ENCODE assay signal across 1 cellular context in genomic region chr15:80191897-80192595, GRCh38.
TF ChIP-seq lines count a peak whose summit lies in the region.

No MANE protein-coding gene starts in this region.

TF ChIP-seq in HepG2, 621 proteins besides CTCF, POLR2A, EP300 and RAD21 (continued from another document and continues in another):
- peak; percentile 73 for TF ChIP-seq ZNF646 (CRISPR knock-in tag; IDR thresholded peaks at IDR 0.05)
- no peak for TF ChIP-seq ZNF557 (CRISPR knock-in tag; IDR thresholded peaks at IDR 0.05)
- TF ChIP-seq ZNF556 (CRISPR knock-in tag; IDR thresholded peaks at IDR 0.05; ENCODE audit: borderline replicate concordance) = no peak
- no peak for TF ChIP-seq PAWR (CRISPR knock-in tag; IDR thresholded peaks at IDR 0.05; ENCODE audit: borderline replicate concordance)
- TF ChIP-seq JUND (CRISPR knock-in tag; IDR thresholded peaks at IDR 0.05) = no peak
- TF ChIP-seq ZNF503 (CRISPR knock-in tag; IDR thresholded peaks at IDR 0.05) = no peak
- no peak for TF ChIP-seq STAG1 (CRISPR knock-in tag; IDR thresholded peaks at IDR 0.05)
- peak; percentile 47; the same call in 1 of the 2 replicates for TF ChIP-seq HNF1B (CRISPR knock-in tag; IDR thresholded peaks at IDR 0.05)
- TF ChIP-seq NR0B2 (CRISPR knock-in tag; IDR thresholded peaks at IDR 0.05) = no peak
- no peak for TF ChIP-seq NFKBIZ (CRISPR knock-in tag; IDR thresholded peaks at IDR 0.05)
- TF ChIP-seq NAIF1 (CRISPR knock-in tag; IDR thresholded peaks at IDR 0.05; ENCODE audit: borderline replicate concordance) = no peak
- TF ChIP-seq NFYC (CRISPR knock-in tag; IDR thresholded peaks at IDR 0.05) = no peak
- no peak for TF ChIP-seq MEIS2 (CRISPR knock-in tag; IDR thresholded peaks at IDR 0.05)
- no peak for TF ChIP-seq EZH2 (conservative IDR thresholded peaks at IDR 0.05; ENCODE audit: low read depth, low read length)
- TF ChIP-seq YEATS2 (CRISPR knock-in tag; IDR thresholded peaks at IDR 0.05; ENCODE audit: borderline replicate concordance) = no peak
- no peak for TF ChIP-seq REST (IDR thresholded peaks at IDR 0.05; ENCODE audit: borderline replicate concordance in 1 of 2, low read depth in 1 of 2, low read length in 2 of 2)
- TF ChIP-seq, protein P1, sequence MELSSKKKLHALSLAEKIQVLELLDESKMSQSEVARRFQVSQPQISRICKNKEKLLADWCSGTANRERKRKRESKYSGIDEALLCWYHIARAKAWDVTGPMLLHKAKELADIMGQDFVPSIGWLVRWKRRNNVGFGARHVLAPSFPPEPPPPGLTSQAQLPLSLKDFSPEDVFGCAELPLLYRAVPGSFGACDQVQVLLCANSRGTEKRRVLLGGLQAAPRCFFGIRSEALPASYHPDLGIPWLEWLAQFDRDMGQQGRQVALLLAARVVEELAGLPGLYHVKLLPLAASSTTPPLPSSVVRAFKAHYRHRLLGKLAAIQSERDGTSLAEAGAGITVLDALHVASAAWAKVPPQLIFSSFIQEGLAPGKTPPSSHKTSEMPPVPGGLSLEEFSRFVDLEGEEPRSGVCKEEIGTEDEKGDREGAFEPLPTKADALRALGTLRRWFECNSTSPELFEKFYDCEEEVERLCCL (CRISPR knock-in tag; IDR thresholded peaks at IDR 0.05; ENCODE audit: borderline replicate concordance) = no peak
- no peak for TF ChIP-seq SRSF1 (optimal IDR thresholded peaks at IDR 0.05; ENCODE audit: low read depth, low read length)
- TF ChIP-seq NFKB2 (CRISPR knock-in tag; IDR thresholded peaks at IDR 0.05; ENCODE audit: borderline replicate concordance) = no peak
- TF ChIP-seq ZBTB21 (CRISPR knock-in tag; IDR thresholded peaks at IDR 0.05) = no peak
- TF ChIP-seq, protein P2, sequence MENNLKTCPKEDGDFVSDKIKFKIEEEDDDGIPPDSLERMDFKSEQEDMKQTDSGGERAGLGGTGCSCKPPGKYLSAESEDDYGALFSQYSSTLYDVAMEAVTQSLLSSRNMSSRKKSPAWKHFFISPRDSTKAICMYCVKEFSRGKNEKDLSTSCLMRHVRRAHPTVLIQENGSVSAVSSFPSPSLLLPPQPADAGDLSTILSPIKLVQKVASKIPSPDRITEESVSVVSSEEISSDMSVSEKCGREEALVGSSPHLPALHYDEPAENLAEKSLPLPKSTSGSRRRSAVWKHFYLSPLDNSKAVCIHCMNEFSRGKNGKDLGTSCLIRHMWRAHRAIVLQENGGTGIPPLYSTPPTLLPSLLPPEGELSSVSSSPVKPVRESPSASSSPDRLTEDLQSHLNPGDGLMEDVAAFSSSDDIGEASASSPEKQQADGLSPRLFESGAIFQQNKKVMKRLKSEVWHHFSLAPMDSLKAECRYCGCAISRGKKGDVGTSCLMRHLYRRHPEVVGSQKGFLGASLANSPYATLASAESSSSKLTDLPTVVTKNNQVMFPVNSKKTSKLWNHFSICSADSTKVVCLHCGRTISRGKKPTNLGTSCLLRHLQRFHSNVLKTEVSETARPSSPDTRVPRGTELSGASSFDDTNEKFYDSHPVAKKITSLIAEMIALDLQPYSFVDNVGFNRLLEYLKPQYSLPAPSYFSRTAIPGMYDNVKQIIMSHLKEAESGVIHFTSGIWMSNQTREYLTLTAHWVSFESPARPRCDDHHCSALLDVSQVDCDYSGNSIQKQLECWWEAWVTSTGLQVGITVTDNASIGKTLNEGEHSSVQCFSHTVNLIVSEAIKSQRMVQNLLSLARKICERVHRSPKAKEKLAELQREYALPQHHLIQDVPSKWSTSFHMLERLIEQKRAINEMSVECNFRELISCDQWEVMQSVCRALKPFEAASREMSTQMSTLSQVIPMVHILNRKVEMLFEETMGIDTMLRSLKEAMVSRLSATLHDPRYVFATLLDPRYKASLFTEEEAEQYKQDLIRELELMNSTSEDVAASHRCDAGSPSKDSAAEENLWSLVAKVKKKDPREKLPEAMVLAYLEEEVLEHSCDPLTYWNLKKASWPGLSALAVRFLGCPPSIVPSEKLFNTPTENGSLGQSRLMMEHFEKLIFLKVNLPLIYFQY (CRISPR knock-in tag; IDR thresholded peaks at IDR 0.05; ENCODE audit: borderline replicate concordance) = no peak
- TF ChIP-seq, protein P3, sequence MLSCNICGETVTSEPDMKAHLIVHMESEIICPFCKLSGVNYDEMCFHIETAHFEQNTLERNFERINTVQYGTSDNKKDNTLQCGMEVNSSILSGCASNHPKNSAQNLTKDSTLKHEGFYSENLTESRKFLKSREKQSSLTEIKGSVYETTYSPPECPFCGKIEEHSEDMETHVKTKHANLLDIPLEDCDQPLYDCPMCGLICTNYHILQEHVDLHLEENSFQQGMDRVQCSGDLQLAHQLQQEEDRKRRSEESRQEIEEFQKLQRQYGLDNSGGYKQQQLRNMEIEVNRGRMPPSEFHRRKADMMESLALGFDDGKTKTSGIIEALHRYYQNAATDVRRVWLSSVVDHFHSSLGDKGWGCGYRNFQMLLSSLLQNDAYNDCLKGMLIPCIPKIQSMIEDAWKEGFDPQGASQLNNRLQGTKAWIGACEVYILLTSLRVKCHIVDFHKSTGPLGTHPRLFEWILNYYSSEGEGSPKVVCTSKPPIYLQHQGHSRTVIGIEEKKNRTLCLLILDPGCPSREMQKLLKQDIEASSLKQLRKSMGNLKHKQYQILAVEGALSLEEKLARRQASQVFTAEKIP (CRISPR knock-in tag; IDR thresholded peaks at IDR 0.05; ENCODE audit: borderline replicate concordance) = no peak
- no peak for TF ChIP-seq CERS6 (CRISPR knock-in tag; IDR thresholded peaks at IDR 0.05)
- peak; percentile 47; the same call in 1 of the 2 replicates for TF ChIP-seq ZNF292 (CRISPR knock-in tag; IDR thresholded peaks at IDR 0.05; ENCODE audit: borderline replicate concordance, low read depth)
- TF ChIP-seq THRA (CRISPR knock-in tag; IDR thresholded peaks at IDR 0.05; ENCODE audit: borderline replicate concordance) = no peak
- no peak for TF ChIP-seq NR2F6 (IDR thresholded peaks at IDR 0.05)
- 0 out of 2 replicates have a peak, but pooled peaks have one; percentile 9 for TF ChIP-seq NR2F6 (CRISPR knock-in tag; IDR thresholded peaks at IDR 0.05)
- TF ChIP-seq TBX3 (IDR thresholded peaks at IDR 0.05; ENCODE audit: borderline replicate concordance) = no peak
- no peak for TF ChIP-seq ARID2 (CRISPR knock-in tag; IDR thresholded peaks at IDR 0.05; ENCODE audit: borderline replicate concordance)
- TF ChIP-seq ZNF232 (CRISPR knock-in tag; IDR thresholded peaks at IDR 0.05; ENCODE audit: borderline replicate concordance) = no peak
- TF ChIP-seq EEA1 (CRISPR knock-in tag; IDR thresholded peaks at IDR 0.05; ENCODE audit: borderline replicate concordance) = no peak
- no peak for TF ChIP-seq NCOA1 (CRISPR knock-in tag; IDR thresholded peaks at IDR 0.05)
- no peak for TF ChIP-seq PHF8 (CRISPR knock-in tag; IDR thresholded peaks at IDR 0.05)
